8 cellular contexts compared by ENCODE assay signal in the genomic region with DNA sequence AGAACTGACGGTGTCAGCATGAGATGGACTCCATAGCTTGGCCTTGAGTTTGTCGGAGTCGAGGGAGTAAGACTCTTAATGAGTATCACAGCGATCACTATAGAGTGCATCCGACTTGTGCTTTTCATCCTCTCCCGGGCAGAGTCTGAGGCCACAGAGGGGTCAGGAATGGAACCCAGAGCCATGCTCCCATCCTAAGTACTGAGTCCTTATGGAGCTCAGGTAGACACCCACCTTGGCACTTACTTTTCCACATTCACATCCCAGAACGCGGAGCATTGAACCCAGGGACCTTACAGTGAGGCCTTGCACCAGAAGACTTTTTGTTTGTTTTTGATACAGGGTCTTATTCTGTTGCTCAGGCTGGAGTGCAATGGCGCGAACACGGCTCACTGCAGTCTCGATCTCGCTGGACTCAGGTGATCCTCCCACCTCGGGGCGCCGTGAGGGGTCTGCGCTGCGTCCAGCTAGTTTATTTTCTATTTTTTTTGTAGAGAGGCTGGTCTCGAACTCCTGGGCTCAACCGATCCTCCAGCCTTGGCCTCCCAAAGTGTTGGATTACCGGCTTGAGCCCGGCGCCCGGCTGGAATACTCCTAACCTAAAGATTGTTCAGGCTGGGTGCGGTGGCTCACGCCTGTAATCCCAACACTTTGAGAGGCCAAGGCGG. TPM values are rescaled to one million over a fixed set of nuclear protein-coding genes. Genes with fewer than 3 reads are reported as not detected.
DNase-seq lines count a peak whose midpoint lies in the region; ATAC-seq and TF ChIP-seq lines count a peak whose summit lies in the region.

No MANE protein-coding gene starts in this region.

- DNase-seq in NCI-H748 (lab: John Stamatoyannopoulos, UW; ENCODE audit: unreplicated experiment) (peak; percentile 53), NCI-H748 treated with DMSO at 0.1 percent for 48 hours (lab: John Stamatoyannopoulos, UW) (no peak), left cardiac atrium (no peak)
- no peak for DNase-seq in activated CD8-positive, alpha-beta T cell treated with anti-CD3 and anti-CD28 coated beads for 36 hours

- POLR2A ChIA-PET in activated CD8-positive, alpha-beta T cell treated with anti-CD3 and anti-CD28 coated beads for 36 hours (lab: Charles Lee): interaction anchor here (0.7 to 3.5 kb wide), 14 partner anchors 9 to 269 kb away, joined by 3 to 27 read pairs (median 6); partner anchors contain the start of genes COX6A1, DYNLL1, GATC and POP5

- H3K9me3 ChIP-seq in skeletal muscle satellite cell (replicated peaks; ENCODE audit: low read length): no peaks in the 10 kb centered on the region

- peak overlapping the region; percentile 92 for H3K4me2 ChIP-seq in skeletal muscle satellite cell (ENCODE audit: low read length)

- H3K4me1 Mint-ChIP-seq in activated CD8-positive, alpha-beta T cell treated with anti-CD3 and anti-CD28 coated beads for 36 hours (ENCODE audit: low read depth): peaks cover 41% of the 10 kb centered on the region

- H3K4me3 ChIP-seq in skeletal muscle satellite cell (ENCODE audit: low read length): peak overlapping the region; percentile 75

- CTCF ChIA-PET in activated CD8-positive, alpha-beta T cell treated with anti-CD3 and anti-CD28 coated beads for 36 hours (lab: Charles Lee): interaction anchor here (0.5 to 8.9 kb wide), 10 partner anchors 15 to 217 kb away, joined by 3 to 110 read pairs (median 4); partner anchors contain the start of genes COQ5 and DYNLL1

- ATAC-seq in HG03439 (IDR thresholded peaks at IDR 0.05; ENCODE audit: unreplicated experiment): peak; percentile 4
- ATAC-seq in activated CD8-positive, alpha-beta T cell treated with anti-CD3 and anti-CD28 coated beads for 36 hours: peak; percentile 31
- peak; percentile 17 to 35 for ATAC-seq in left cardiac atrium
- ATAC-seq in HG02973 (IDR thresholded peaks at IDR 0.05; ENCODE audit: unreplicated experiment): no peak
- no peak for ATAC-seq in HG03432 (IDR thresholded peaks at IDR 0.05; ENCODE audit: unreplicated experiment)

- no peaks in the 10 kb centered on the region for H3K27me3 Mint-ChIP-seq in activated CD8-positive, alpha-beta T cell treated with anti-CD3 and anti-CD28 coated beads for 36 hours

- peak overlapping the region; percentile 97 for H3K9ac ChIP-seq in skeletal muscle satellite cell (ENCODE audit: low read depth, low read length)

- no peaks in the 10 kb centered on the region for H3K27me3 ChIP-seq in skeletal muscle satellite cell (ENCODE audit: control insufficient read depth, insufficient read depth, low read length)

- peaks cover 22% of the 10 kb centered on the region for H3K36me3 ChIP-seq in skeletal muscle satellite cell (ENCODE audit: insufficient read depth, low read length)

- intact Hi-C loops in activated CD8-positive, alpha-beta T cell treated with anti-CD3 and anti-CD28 coated beads for 36 hours (cut with micrococcal nuclease): no loop called here
- intact Hi-C loops in left cardiac atrium (cut with DNase I): no loop called here

- H3K4me1 ChIP-seq in skeletal muscle satellite cell (ENCODE audit: control insufficient read depth, insufficient read depth, low read length): peaks cover 21% of the 10 kb centered on the region

- H3K27ac Mint-ChIP-seq in activated CD8-positive, alpha-beta T cell treated with anti-CD3 and anti-CD28 coated beads for 36 hours: peak overlapping the region; percentile 85

- peak overlapping the region; percentile 77 for H3K4me3 Mint-ChIP-seq in activated CD8-positive, alpha-beta T cell treated with anti-CD3 and anti-CD28 coated beads for 36 hours

- no peaks in the 10 kb centered on the region for H3K9me3 Mint-ChIP-seq in activated CD8-positive, alpha-beta T cell treated with anti-CD3 and anti-CD28 coated beads for 36 hours

- H3K36me3 Mint-ChIP-seq in activated CD8-positive, alpha-beta T cell treated with anti-CD3 and anti-CD28 coated beads for 36 hours (ENCODE audit: low read depth): peaks cover 25% of the 10 kb centered on the region

- no peak for TF ChIP-seq CTCF in activated CD8-positive, alpha-beta T cell treated with anti-CD3 and anti-CD28 coated beads for 36 hours (IDR thresholded peaks at IDR 0.05)

RNA-seq across cellular contexts. Expression of gene SRSF9, which starts 0.7 kb away (rescaled TPM):
- 100 to 1,000 TPM; 225 to 236 TPM for total RNA-seq in activated CD8-positive, alpha-beta T cell treated with anti-CD3 and anti-CD28 coated beads for 36 hours
- 10 to 100 TPM; 50.4 to 68.6 TPM for total RNA-seq in left cardiac atrium
- 148 and 158 TPM in 2 replicates for total RNA-seq in skeletal muscle satellite cell (2012; rRNA removed)

RNA-seq across cellular contexts. Expression of gene GATC, which starts 24.0 kb away (rescaled TPM):
- total RNA-seq in activated CD8-positive, alpha-beta T cell treated with anti-CD3 and anti-CD28 coated beads for 36 hours: 10 to 100 TPM; 32.2 to 39.3 TPM
- 10 to 100 TPM; 14.8 to 19.1 TPM for total RNA-seq in left cardiac atrium
- 17.7 and 21.0 TPM in 2 replicates for total RNA-seq in skeletal muscle satellite cell (2012; rRNA removed)

RNA-seq across cellular contexts. Expression of gene TRIAP1, which starts 24.1 kb away (rescaled TPM):
- total RNA-seq in activated CD8-positive, alpha-beta T cell treated with anti-CD3 and anti-CD28 coated beads for 36 hours: 10 to 100 TPM; 43.1 to 45.1 TPM
- total RNA-seq in left cardiac atrium: 10 to 100 TPM; 13.6 to 15.3 TPM
- 32.4 and 37.4 TPM in 2 replicates for total RNA-seq in skeletal muscle satellite cell (2012; rRNA removed)

RNA-seq across cellular contexts. Expression of gene DYNLL1, which starts 25.6 kb away (rescaled TPM):
- 100 to 1,000 TPM; 126 to 137 TPM for total RNA-seq in activated CD8-positive, alpha-beta T cell treated with anti-CD3 and anti-CD28 coated beads for 36 hours
- 100 to 1,000 TPM; 156 to 237 TPM for total RNA-seq in left cardiac atrium
- total RNA-seq in skeletal muscle satellite cell (2012; rRNA removed): 281 and 386 TPM in 2 replicates

RNA-seq across cellular contexts. Expression of gene COX6A1, which starts 32.4 kb away (rescaled TPM):
- total RNA-seq in activated CD8-positive, alpha-beta T cell treated with anti-CD3 and anti-CD28 coated beads for 36 hours: 100 to 1,000 TPM; 396 to 406 TPM
- 100 to 1,000 TPM; 182 to 201 TPM for total RNA-seq in left cardiac atrium
- total RNA-seq in skeletal muscle satellite cell (2012; rRNA removed): 325 and 378 TPM in 2 replicates

Comparison
In these comparisons a context has a peak if more than half of its experiments do, and no peak if none do; other contexts are left out.
1. ATAC-seq: peak in HG03439 (single experiment), activated CD8-positive, alpha-beta T cell treated with anti-CD3 and anti-CD28 coated beads for 36 hours (single experiment) and left cardiac atrium (2 of 2); none in HG02973 (single experiment) and HG03432 (single experiment).